ENCODE assay signal across 17 cellular contexts in the genomic region with DNA sequence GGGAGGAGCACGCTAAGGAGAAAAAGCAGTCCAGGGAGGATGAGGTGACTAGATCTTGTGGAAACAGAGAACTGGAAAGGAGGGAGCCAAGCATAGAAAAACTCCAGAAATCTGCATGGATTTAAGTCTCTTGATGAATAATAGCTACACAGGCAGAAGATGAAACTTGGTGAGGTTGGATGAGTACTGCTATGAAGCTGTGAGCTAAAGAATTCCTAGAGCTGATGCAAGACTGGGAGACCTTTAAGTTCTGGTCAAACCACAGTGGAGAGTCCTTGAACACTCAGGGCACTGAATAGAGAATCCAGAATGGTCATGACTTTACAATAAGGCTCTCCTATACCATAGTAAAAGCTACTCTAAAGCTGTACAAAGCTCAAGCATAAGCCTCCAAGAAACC. TPM values are rescaled to one million over a fixed set of nuclear protein-coding genes. Genes with fewer than 3 reads are reported as not detected.
DNase-seq lines count a peak whose midpoint lies in the region; ATAC-seq and TF ChIP-seq lines count a peak whose summit lies in the region.
"Had no signal": no experiment of that assay in that cellular context is flagged by ENCODE, and none has a peak within 500 bp of the region (broad histone marks: within the 10 kb centered on the region; RNA-seq: fewer than 3 reads in every experiment).

No MANE protein-coding gene starts in this region.

- intact Hi-C loops in psoas muscle (cut with DNase I), result no loop called here

- TF ChIP-seq CTCF in HFFc6 (IDR thresholded peaks at IDR 0.05), result no peak
- TF ChIP-seq CTCF in psoas muscle (IDR thresholded peaks at IDR 0.05), result no peak

- no peak overlapping the region for H3K4me3 Mint-ChIP-seq in HFFc6
- H3K4me3 Mint-ChIP-seq: CD4-positive, alpha-beta T cell had no signal

- no peak overlapping the region; the same call in 1 of the 2 replicates for H3K27ac Mint-ChIP-seq in HFFc6
- H3K27ac Mint-ChIP-seq: CD4-positive, alpha-beta T cell had no signal

- peak; percentile 38 for DNase-seq in AG08395 (ENCODE audit: low spot score)
- DNase-seq in HFFc6, result peak; percentile 41
- peak; percentile 32 for DNase-seq in dedifferentiated amniotic fluid mesenchymal stem cell (ENCODE audit: extremely low spot score)
- peak; percentile 82 for DNase-seq in iris pigment epithelial cell (ENCODE audit: low read depth)
- DNase-seq in ecto neural progenitor cell (ENCODE audit: low spot score), result no peak
- no peak for DNase-seq in activated gamma-delta T cell treated with Interleukin-2 at 50 U/mL for 16 hours
- DNase-seq in psoas muscle, result no peak
- no peak for DNase-seq in NCI-H1105 treated with DMSO at 0.1 percent for 48 hours (lab: John Stamatoyannopoulos, UW)
- DNase-seq: BE2C; CD4-positive, alpha-beta T cell; DMS53; HCEC 1CT; KG1; NCI-H2107; NCI-H2227 treated with DMSO at 0.1 percent for 48 hours; NCI-H524 had no signal

- peaks cover 6% of the 10 kb centered on the region; the same call in 1 of the 2 replicates for H3K4me1 Mint-ChIP-seq in HFFc6 (ENCODE audit: low read depth)

- H3K4me3 ChIP-seq in psoas muscle, result no peak overlapping the region
- H3K4me3 ChIP-seq: SJSA1 had no signal

- H3K27me3 ChIP-seq in psoas muscle (ENCODE audit: insufficient read depth in 3 of 3, low read length in 2 of 3), result no peaks in the 10 kb centered on the region
- H3K27me3 ChIP-seq: BE2C, SJSA1 had no signal

- no peak overlapping the region for H3K27ac ChIP-seq in psoas muscle
- H3K27ac ChIP-seq: SJSA1 had no signal

- H3K4me1 ChIP-seq in psoas muscle, result no peaks in the 10 kb centered on the region
- H3K4me1 ChIP-seq: BE2C, SJSA1 had no signal

- no peaks in the 10 kb centered on the region for H3K36me3 ChIP-seq in psoas muscle (ENCODE audit: insufficient read depth in 1 of 2, low read depth in 1 of 2)
- H3K36me3 ChIP-seq: BE2C, SJSA1 had no signal

- peaks cover 4% of the 10 kb centered on the region; the same call in 1 of the 2 replicates for H3K36me3 Mint-ChIP-seq in HFFc6 (ENCODE audit: low read depth)

- no peaks in the 10 kb centered on the region for H3K9me3 ChIP-seq in psoas muscle
- H3K9me3 ChIP-seq: BE2C, SJSA1 had no signal

- H3K27me3 Mint-ChIP-seq in HFFc6 (ENCODE audit: insufficient read depth), result peaks cover 2% of the 10 kb centered on the region

- no peak for ATAC-seq in psoas muscle

- H3K9me3 Mint-ChIP-seq in HFFc6, result no peaks in the 10 kb centered on the region

- 93 to 96% (median 96%) methylated on average over 1 of the region's 1 CpG for WGBS in psoas muscle, 3 donors

RNA-seq across cellular contexts. Expression of gene PIEZO2, which starts 18.4 kb away (rescaled TPM):
- total RNA-seq in HFFc6 (2021; fragmentation: NEBNext Ultra II Directional; extraction: Animal tissue kit (Norgen Biotek cat#: 25700)), result not detected
- under 1 TPM; 0.06 to 0.64 (median 0.17) TPM for total RNA-seq in psoas muscle
- polyA plus RNA-seq in psoas muscle, result under 1 TPM; 0.03 to 0.13 (median 0.10) TPM
- total RNA-seq: CD4-positive, alpha-beta T cell had no signal

Comparison
In these comparisons a context has a peak if more than half of its experiments do, and no peak if none do; other contexts are left out.
1. DNase-seq: peak in AG08395 (single experiment), HFFc6 (single experiment), dedifferentiated amniotic fluid mesenchymal stem cell (single experiment) and iris pigment epithelial cell (single experiment); none in ecto neural progenitor cell (single experiment), activated gamma-delta T cell treated with Interleukin-2 at 50 U/mL for 16 hours (single experiment), psoas muscle (0 of 2) and NCI-H1105 treated with DMSO at 0.1 percent for 48 hours (single experiment).